In genomic region chr1:151459331-151460046, GRCh38 we compare ENCODE assay signal across 8 cellular contexts. TPM values are rescaled to one million over a fixed set of nuclear protein-coding genes. Genes with fewer than 3 reads are reported as not detected.
DNase-seq lines count a peak whose midpoint lies in the region; ATAC-seq and TF ChIP-seq lines count a peak whose summit lies in the region.

TSS of gene POGZ (minus strand) at chr1:151459494. CDS start at chr1:151442204, 17,290 bp downstream.

- H3K27ac ChIP-seq in RWPE1, result peak within 1 kb of the TSS; percentile 96

- DNase-seq in DMS 273 treated with DMSO at 0.1 percent for 48 hours (lab: John Stamatoyannopoulos, UW) (peak; percentile 86), LoVo (ENCODE audit: low spot score) (peak; percentile 91), RWPE1 (ENCODE audit: low spot score) (peak; percentile 95), fibroblast of gingiva (ENCODE audit: low read depth) (peak; percentile 99), naive B cell (peak; percentile 92)
- peak; percentile 87 to 89 for DNase-seq in activated T-helper 1 cell treated with anti-CD3 and anti-CD28 coated beads, Interleukin-2, amount 50 U/mL, for 16 hours (ENCODE audit: low read depth in 1 of 2, low spot score in 1 of 2)
- peak; percentile 76 to 93 for DNase-seq in stimulated activated effector memory CD8-positive, alpha-beta T cell treated with anti-CD3 and anti-CD28 coated beads, Interleukin-12 subunit alpha, Interleukin-12 subunit beta, amount 100 ng/mL, for 72 hours (ENCODE audit: low spot score in 2 of 2)

- H3K27me3 Mint-ChIP-seq in naive B cell, result peaks cover 17 to 29% (median 26%) of the 10 kb centered on the region in 3 donors

- peak within 1 kb of the TSS; percentile 93 to 98 (median 96) for H3K27ac Mint-ChIP-seq in naive B cell
- peak within 1 kb of the TSS; percentile 95 for H3K27ac Mint-ChIP-seq in stimulated activated effector memory CD8-positive, alpha-beta T cell treated with anti-CD3 and anti-CD28 coated beads, Interleukin-12 subunit alpha, Interleukin-12 subunit beta, amount 100 ng/mL, for 72 hours

- H3K9me3 Mint-ChIP-seq in naive B cell, result no peaks in the 10 kb centered on the region
- H3K9me3 Mint-ChIP-seq in stimulated activated effector memory CD8-positive, alpha-beta T cell treated with anti-CD3 and anti-CD28 coated beads, Interleukin-12 subunit alpha, Interleukin-12 subunit beta, amount 100 ng/mL, for 72 hours, result no peaks in the 10 kb centered on the region

- no peak for TF ChIP-seq CTCF in RWPE1 (conservative IDR thresholded peaks at IDR 0.05; ENCODE audit: low read depth)

- ATAC-seq in GM21825 (IDR thresholded peaks at IDR 0.05; ENCODE audit: unreplicated experiment) (peak; percentile 57), naive B cell (ENCODE audit: low read depth in 2 of 2) (peak; percentile 66 to 72)
- peak; percentile 88 for ATAC-seq in stimulated activated effector memory CD8-positive, alpha-beta T cell treated with anti-CD3 and anti-CD28 coated beads, Interleukin-12 subunit alpha, Interleukin-12 subunit beta, amount 100 ng/mL, for 72 hours

- peaks cover 13 to 35% (median 29%) of the 10 kb centered on the region in 3 donors for H3K4me1 Mint-ChIP-seq in naive B cell
- peaks cover 13% of the 10 kb centered on the region for H3K4me1 Mint-ChIP-seq in stimulated activated effector memory CD8-positive, alpha-beta T cell treated with anti-CD3 and anti-CD28 coated beads, Interleukin-12 subunit alpha, Interleukin-12 subunit beta, amount 100 ng/mL, for 72 hours

- H3K4me3 Mint-ChIP-seq in naive B cell, result peak within 1 kb of the TSS; percentile 87 to 97 (median 92)
- peak within 1 kb of the TSS; percentile 79 for H3K4me3 Mint-ChIP-seq in stimulated activated effector memory CD8-positive, alpha-beta T cell treated with anti-CD3 and anti-CD28 coated beads, Interleukin-12 subunit alpha, Interleukin-12 subunit beta, amount 100 ng/mL, for 72 hours

- POLR2A ChIA-PET in RWPE1 (lab: Yijun Ruan, JAX; ENCODE audit: low non-redundant PET), result interaction anchor here (0.6 kb wide), 1 partner anchor 16 kb away, joined by 3 read pairs; no protein-coding TSS in a partner anchor

- H3K36me3 Mint-ChIP-seq in naive B cell, result peaks cover 5 to 7% of the 10 kb centered on the region in 2 donors
- H3K36me3 Mint-ChIP-seq in stimulated activated effector memory CD8-positive, alpha-beta T cell treated with anti-CD3 and anti-CD28 coated beads, Interleukin-12 subunit alpha, Interleukin-12 subunit beta, amount 100 ng/mL, for 72 hours, result peaks cover 16% of the 10 kb centered on the region

- CTCF ChIA-PET in RWPE1 (lab: Yijun Ruan, JAX), result no interaction called here

RNA-seq across cellular contexts. Expression of gene POGZ, which starts in this region (rescaled TPM):
- 10 to 100 TPM in 1 of 6 donors, 1 to 10 TPM in 5; 2.5 to 15.0 (median 8.0) TPM for polyA plus RNA-seq in naive B cell (ENCODE audit: low read depth in 6 of 6)

Comparison
In these comparisons a context has a peak if more than half of its experiments do, and no peak if none do; other contexts are left out.
1. Peak in every context shown above with its lines: DNase-seq, ATAC-seq and H3K27ac ChIP-seq.